3 cellular contexts compared by ENCODE assay signal in genomic region chr1:23504156-23504555, GRCh38. TPM values are rescaled to one million over a fixed set of nuclear protein-coding genes. Genes with fewer than 3 reads are reported as not detected.
"Had no signal": no experiment of that assay in that cellular context is flagged by ENCODE, and none has a peak within 500 bp of the region (broad histone marks: within the 10 kb centered on the region; RNA-seq: fewer than 3 reads in every experiment).

No MANE protein-coding gene starts in this region.

RNA-seq across cellular contexts. Expression of gene ASAP3, which starts 20.2 kb away (rescaled TPM):
- total RNA-seq: activated T-helper 1 cell treated with anti-CD3 and anti-CD28 coated beads, Interleukin-12 subunit alpha, Interleukin-12 subunit beta, Interleukin-2, Interleukin-4 antibody, amounts not matched to agents 30 ng/mL and 10 ng/mL and 1 ng/mL, durations not matched to agents 14 hours and 24 hours and 36 hours; activated T-helper 2 cell treated with anti-CD3 and anti-CD28 coated beads, Interferon-gamma antibody, Interleukin-2, Interleukin-4, amounts not matched to agents 10 μg/mL and 5 μg/mL and 100 μg/mL, durations not matched to agents 14 hours and 24 hours and 36 hours had no signal

RNA-seq across cellular contexts. Expression of gene E2F2, which starts 26.9 kb away (rescaled TPM):
- total RNA-seq: ascending aorta had no signal
